Comparison of ENCODE assay signal across 1 cellular context in the genomic region with DNA sequence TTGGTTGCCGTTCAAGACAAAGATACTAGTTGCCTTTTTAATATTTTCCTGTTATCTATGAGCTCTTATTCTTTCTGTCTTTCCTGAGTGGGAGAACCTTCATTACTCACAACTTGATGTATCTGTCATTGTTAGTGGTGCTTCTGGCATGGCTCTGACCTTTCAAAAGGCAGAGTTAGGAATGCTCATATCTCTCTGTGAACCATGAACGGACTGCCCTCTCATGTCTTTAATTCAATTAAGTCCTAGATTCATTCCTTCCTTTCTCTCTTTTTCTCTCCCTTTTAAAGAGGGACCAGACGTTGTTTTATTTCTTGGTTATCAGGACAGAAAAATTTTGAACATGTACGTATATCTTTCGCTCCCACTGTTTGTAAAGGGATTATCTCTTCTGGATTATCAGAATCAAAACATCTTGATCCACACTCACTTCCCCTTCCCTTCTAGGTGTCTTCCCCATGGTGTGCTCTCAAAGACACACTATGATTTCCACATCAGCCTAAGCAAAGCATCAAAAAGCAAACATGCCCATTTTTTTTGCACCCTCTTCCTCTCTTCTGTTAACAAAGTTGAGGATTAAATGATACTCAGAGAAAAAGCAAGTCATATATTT.
TF ChIP-seq lines count a peak whose summit lies in the region.

No MANE protein-coding gene starts in this region.

TF ChIP-seq in K562, 482 proteins besides CTCF, POLR2A, EP300 and RAD21 (continued from another document):
- TF ChIP-seq SPI1 (IDR thresholded peaks at IDR 0.05; ENCODE audit: borderline replicate concordance, low read depth, low read length) = peak; percentile 54; the same call in 1 of the 2 replicates
